Comparison of ENCODE assay signal across 19 cellular contexts in genomic region chr1:85365851-85366250, GRCh38.
DNase-seq lines count a peak whose midpoint lies in the region; ATAC-seq and TF ChIP-seq lines count a peak whose summit lies in the region.
"Had no signal": no experiment of that assay in that cellular context is flagged by ENCODE, and none has a peak within 500 bp of the region (broad histone marks: within the 10 kb centered on the region; RNA-seq: fewer than 3 reads in every experiment).

No MANE protein-coding gene starts in this region.

- H3K4me1 ChIP-seq in Panc1 (ENCODE audit: control insufficient read depth, insufficient read depth, low read length) = peaks cover 56% of the 10 kb centered on the region
- no peaks in the 10 kb centered on the region for H3K4me1 ChIP-seq in colonic mucosa
- peaks cover 2% of the 10 kb centered on the region for H3K4me1 ChIP-seq in parathyroid adenoma

- H3K9me3 ChIP-seq in Panc1 (ENCODE audit: control insufficient read depth, insufficient read depth, low read depth, low read length) = no peaks in the 10 kb centered on the region
- no peaks in the 10 kb centered on the region for H3K9me3 ChIP-seq in colonic mucosa
- H3K9me3 ChIP-seq in parathyroid adenoma (ENCODE audit: control insufficient read depth, low read length) = no peaks in the 10 kb centered on the region

- H3K36me3 Mint-ChIP-seq in Calu3 (ENCODE audit: insufficient read depth, unreplicated experiment) = no peaks in the 10 kb centered on the region

- no peaks in the 10 kb centered on the region for H3K27me3 ChIP-seq in Panc1 (ENCODE audit: control insufficient read depth, insufficient read depth, low read length)
- no peaks in the 10 kb centered on the region for H3K27me3 ChIP-seq in colonic mucosa
- H3K27me3 ChIP-seq in parathyroid adenoma (ENCODE audit: control insufficient read depth, insufficient read depth, low read length) = no peaks in the 10 kb centered on the region

- peak overlapping the region; percentile 35 for H3K27ac ChIP-seq in Panc1 (ENCODE audit: low read length)
- peak overlapping the region; percentile 15 for H3K27ac ChIP-seq in colonic mucosa
- peak overlapping the region; percentile 20 for H3K27ac ChIP-seq in parathyroid adenoma
- H3K27ac ChIP-seq: C4-2B, RWPE1 had no signal

- H3K9ac ChIP-seq in colonic mucosa (ENCODE audit: low read depth in 2 of 2, low read length in 2 of 2) (no peak overlapping the region), parathyroid adenoma (no peak overlapping the region)

- H3K4me1 Mint-ChIP-seq in Calu3 (ENCODE audit: low read depth, unreplicated experiment) = peaks cover 61% of the 10 kb centered on the region
- H3K4me1 Mint-ChIP-seq: IgD-negative memory B cell had no signal

- intact Hi-C loops in Calu3 (cut with micrococcal nuclease; ENCODE audit: unreplicated experiment) (no loop called here), Panc1 (cut with micrococcal nuclease; ENCODE audit: unreplicated experiment) (no loop called here), colonic mucosa (cut with DNase I) (no loop called here)

- no peak for TF ChIP-seq CTCF in Calu3 (IDR thresholded peaks at IDR 0.05; ENCODE audit: unreplicated experiment)
- peak; percentile 5; the same call in 1 of the 2 replicates for TF ChIP-seq CTCF in Panc1 (IDR thresholded peaks at IDR 0.05)
- TF ChIP-seq CTCF in colonic mucosa (IDR thresholded peaks at IDR 0.05) = no peak
- no peak for TF ChIP-seq CTCF in parathyroid adenoma (IDR thresholded peaks at IDR 0.05)
- no peak for TF ChIP-seq CTCF in omental fat pad (IDR thresholded peaks at IDR 0.05)

- in situ Hi-C loops in Panc1 (cut with HindIII; ENCODE audit: low pct_unique_long_range_greater_than_20kb, low sequenced_read_pairs) = no loop called here

- POLR2A ChIA-PET in Panc1 (lab: Charles Lee) = interaction anchor here (0.7 kb wide), 1 partner anchor 187 kb away, joined by 3 read pairs; no protein-coding TSS in a partner anchor

- CTCF ChIA-PET in Calu3 (lab: Charles Lee) (interaction anchor here (0.5 kb wide), 1 partner anchor 835 kb away, joined by 3 read pairs; no protein-coding TSS in a partner anchor), Panc1 (lab: Charles Lee) (no interaction called here)

- peak overlapping the region; percentile 58 for H2AFZ ChIP-seq in parathyroid adenoma

- no peaks in the 10 kb centered on the region for H3K79me2 ChIP-seq in parathyroid adenoma

- H3K4me2 ChIP-seq in parathyroid adenoma (ENCODE audit: low read length) = no peak overlapping the region

- peaks cover 2% of the 10 kb centered on the region for H3K9me3 Mint-ChIP-seq in Calu3 (ENCODE audit: low read depth, unreplicated experiment)

- no peak for DNase-seq in Calu3
- DNase-seq in Panc1 (ENCODE audit: low read depth, low spot score) = no peak
- DNase-seq in colonic mucosa = no peak
- no peak for DNase-seq in NCI-H146 (lab: John Stamatoyannopoulos, UW)
- DNase-seq in omental fat pad (ENCODE audit: low spot score) = no peak
- DNase-seq in NCI-H82 treated with DMSO at 0.1 percent for 48 hours (lab: John Stamatoyannopoulos, UW; ENCODE audit: unreplicated experiment) = no peak
- DNase-seq in NCI-H2107 (lab: John Stamatoyannopoulos, UW) = no peak
- DNase-seq: DMS153, Kasumi-1, MM.1S, NCI-H1105, NCI-H1930, NCI-H2171 treated with DMSO at 0.1 percent for 48 hours, NCI-H446 treated with DMSO at 0.1 percent for 48 hours, OCI-M1 had no signal

- ATAC-seq in Panc1 = no peak
- ATAC-seq in omental fat pad (ENCODE audit: low FRiP score) = no peak

- peak overlapping the region; percentile 29 for H3K27ac Mint-ChIP-seq in Calu3 (ENCODE audit: unreplicated experiment)

- BruUV-seq in Calu3 (replicated peaks; lab: Mats Ljungman, UMichigan) (no TSS peak), Panc1 (replicated peaks; lab: Mats Ljungman, UMichigan) (no TSS peak)

- H3K4me3 ChIP-seq in Panc1 (ENCODE audit: low read depth in 2 of 2, low read length in 2 of 2) = no peak overlapping the region
- no peak overlapping the region for H3K4me3 ChIP-seq in colonic mucosa
- H3K4me3 ChIP-seq in parathyroid adenoma (ENCODE audit: low read depth, low read length) = no peak overlapping the region

- H3K4me3 Mint-ChIP-seq in Calu3 (ENCODE audit: low read depth, unreplicated experiment) = no peak overlapping the region
- H3K4me3 Mint-ChIP-seq: IgD-negative memory B cell had no signal

- H3K36me3 ChIP-seq in Panc1 (ENCODE audit: control insufficient read depth, insufficient read depth, low read length) = no peaks in the 10 kb centered on the region
- no peaks in the 10 kb centered on the region for H3K36me3 ChIP-seq in colonic mucosa
- no peaks in the 10 kb centered on the region for H3K36me3 ChIP-seq in parathyroid adenoma (ENCODE audit: control insufficient read depth, insufficient read depth, low read length)

- no peaks in the 10 kb centered on the region for H3K27me3 Mint-ChIP-seq in Calu3 (ENCODE audit: unreplicated experiment)
- H3K27me3 Mint-ChIP-seq: IgD-negative memory B cell had no signal
